In genomic region chr11:61883947-61884346, GRCh38 we compare ENCODE assay signal across 16 cellular contexts. TPM values are rescaled to one million over a fixed set of nuclear protein-coding genes. Genes with fewer than 3 reads are reported as not detected.
A peak's percentile ranks its signal among the peaks of the same experiment; 100 is the strongest.
DNase-seq lines count a peak whose midpoint lies in the region; ATAC-seq, FAIRE-seq and TF ChIP-seq lines count a peak whose summit lies in the region.
"Had no signal": no experiment of that assay in that cellular context is flagged by ENCODE, and none has a peak within 500 bp of the region (broad histone marks: within the 10 kb centered on the region; RNA-seq: fewer than 3 reads in every experiment).

No MANE protein-coding gene starts in this region.

- H3K14ac ChIP-seq in trophoblast cell (ENCODE audit: low read length) = no peak overlapping the region

- no TSS peak for BruUV-seq in K562 (replicated peaks; lab: Mats Ljungman, UMichigan)

- peak overlapping the region; percentile 55 for H3K27ac ChIP-seq in BLaER1
- no peak overlapping the region for H3K27ac ChIP-seq in K562 (ENCODE audit: extremely low read depth, low read depth, low read length)
- H3K27ac ChIP-seq in trophoblast cell (ENCODE audit: low read depth, low read length) = no peak overlapping the region
- H3K27ac ChIP-seq in esophagus muscularis mucosa (replicated peaks in 1 of 4) = no peak overlapping the region
- H3K27ac ChIP-seq: A549 had no signal

- H3K23ac ChIP-seq in trophoblast cell (ENCODE audit: low read length) = no peak overlapping the region

- no peak overlapping the region for H4K12ac ChIP-seq in trophoblast cell (ENCODE audit: low read depth, low read length)

- CTCF ChIA-PET in K562 (lab: Yijun Ruan, JAX; ENCODE audit: low intra/inter-chr PET ratio) = no interaction called here

- H3K27ac Mint-ChIP-seq in memory B cell = peak overlapping the region; percentile 50

- H2BK12ac ChIP-seq in trophoblast cell (ENCODE audit: low read length) = no peak overlapping the region

- H3K9ac ChIP-seq in BLaER1 = peak overlapping the region; percentile 22; the same call in 1 of the 2 replicates
- H3K9ac ChIP-seq in K562 (ENCODE audit: insufficient read depth in 1 of 2, low read depth in 2 of 2, low read length in 2 of 2) = peak overlapping the region in 1 of 2 experiments; percentile 79; a peak in 2 of 4 replicates
- H3K9ac ChIP-seq in trophoblast cell (ENCODE audit: low read length) = no peak overlapping the region
- H3K9ac ChIP-seq: BLaER1 treated with 17β-estradiol and CSF1 and Interleukin-3, amounts not matched to agents 10 nM and 100 nM had no signal

- H2AK5ac ChIP-seq in trophoblast cell (ENCODE audit: low read length) = no peak overlapping the region

- no peak for DNase-seq in K562 (ENCODE audit: extremely low read depth in 1 of 4, low spot score in 3 of 4)
- no peak for DNase-seq in memory B cell (ENCODE audit: low spot score in 2 of 2)
- no peak for DNase-seq in trophoblast cell
- DNase-seq in T-helper 9 cell = no peak
- DNase-seq in T-helper 2 cell = no peak
- no peak for DNase-seq in esophagus muscularis mucosa (ENCODE audit: extremely low spot score)
- DNase-seq: CD4-positive, CD25-positive, alpha-beta regulatory T cell; DMS53; GOT3 had no signal

- H3K9me3 ChIP-seq in BLaER1 (no peaks in the 10 kb centered on the region), K562 (replicated peaks; ENCODE audit: control insufficient read depth, insufficient read depth, low read depth, low read length) (no peaks in the 10 kb centered on the region), trophoblast cell (ENCODE audit: insufficient read depth, low read depth, low read length) (peaks cover 4% of the 10 kb centered on the region), esophagus muscularis mucosa (no peaks in the 10 kb centered on the region)
- H3K9me3 ChIP-seq: HAP-1 had no signal

- TF ChIP-seq POLR2A in K562 (conservative IDR thresholded peaks at IDR 0.05) (no peak), esophagus muscularis mucosa (IDR thresholded peaks at IDR 0.05; ENCODE audit: low read depth) (no peak)

- in situ Hi-C loops in K562 (cut with MboI) = no loop called here

- no peaks in the 10 kb centered on the region for H3K79me1 ChIP-seq in trophoblast cell (ENCODE audit: low read length)

- H2BK5ac ChIP-seq in trophoblast cell (ENCODE audit: low read depth, low read length, poor library complexity) = no peak overlapping the region

- peaks cover 46% of the 10 kb centered on the region for H3K4me1 Mint-ChIP-seq in memory B cell
- H3K4me1 Mint-ChIP-seq: CD4-positive, CD25-positive, alpha-beta regulatory T cell had no signal

- H3K4me2 ChIP-seq in BLaER1 = no peak overlapping the region
- H3K4me2 ChIP-seq in K562 (ENCODE audit: insufficient read depth, low read length) = no peak overlapping the region
- no peak overlapping the region for H3K4me2 ChIP-seq in trophoblast cell (ENCODE audit: low read length)
- H3K4me2 ChIP-seq: A549; BLaER1 treated with 17β-estradiol and CSF1 and Interleukin-3, amounts not matched to agents 10 nM and 100 nM had no signal

- H4K20me1 ChIP-seq in BLaER1 = no peaks in the 10 kb centered on the region
- H4K20me1 ChIP-seq in K562 (replicated peaks; ENCODE audit: control insufficient read depth, insufficient read depth, low read length) = 0 out of 2 replicates have a peak, but pooled peaks cover 7% of the 10 kb centered on the region

- peaks cover 7% of the 10 kb centered on the region for H3K9me1 ChIP-seq in K562 (ENCODE audit: control insufficient read depth, insufficient read depth, low read length)

- no peak overlapping the region for H3K18ac ChIP-seq in trophoblast cell (ENCODE audit: low read length)

- POLR2A ChIA-PET in K562 (lab: Yijun Ruan, JAX) = interaction anchor here (0.6 to 1.6 kb wide), 5 partner anchors 12 to 682 kb away, joined by 3 to 5 read pairs (median 3); no protein-coding TSS in a partner anchor

- H3K36me3 ChIP-seq in BLaER1 = no peaks in the 10 kb centered on the region
- H3K36me3 ChIP-seq in K562 (ENCODE audit: control insufficient read depth, insufficient read depth, low read length) = peaks cover 15% of the 10 kb centered on the region; the same call in 2 of the 3 replicates
- no peaks in the 10 kb centered on the region for H3K36me3 ChIP-seq in trophoblast cell (ENCODE audit: control insufficient read depth in 1 of 2, insufficient read depth in 2 of 2, low read length in 2 of 2)
- H3K36me3 ChIP-seq in esophagus muscularis mucosa = peaks cover 0 to 14% (median 10%) of the 10 kb centered on the region in 4 donors
- H3K36me3 ChIP-seq: HAP-1 had no signal

- H4K91ac ChIP-seq in trophoblast cell (ENCODE audit: low read depth, low read length) = peak overlapping the region; percentile 8

- 81% methylated on average over 5 of the region's 5 CpGs for WGBS in K562 (ENCODE audit: insufficient coverage, low coverage, missing lambda C conversion rate)
- WGBS in trophoblast cell (ENCODE audit: extremely low coverage, insufficient coverage, insufficient read length) = no CpG with 5 or more reads among the region's 5 CpGs
- 85% methylated on average over 3 of the region's 5 CpGs for WGBS in esophagus muscularis mucosa

- no peak overlapping the region for H4K8ac ChIP-seq in trophoblast cell (ENCODE audit: low read depth, low read length)

- no peak for TF ChIP-seq RAD21 in K562 (CRISPR knock-in tag; conservative IDR thresholded peaks at IDR 0.05 in 1 of 2, IDR thresholded peaks at IDR 0.05 in 1 of 2)

- H3K9me3 Mint-ChIP-seq in memory B cell = no peaks in the 10 kb centered on the region
- H3K9me3 Mint-ChIP-seq: CD4-positive, CD25-positive, alpha-beta regulatory T cell had no signal

- no peaks in the 10 kb centered on the region for H3K27me3 Mint-ChIP-seq in memory B cell

- TF ChIP-seq CTCF in K562 (IDR thresholded peaks at IDR 0.05 in 2 of 3, conservative IDR thresholded peaks at IDR 0.05 in 1 of 3; ENCODE audit: insufficient read depth in 2 of 3, low read depth in 1 of 3, low read length in 3 of 3) (no peak), esophagus muscularis mucosa (IDR thresholded peaks at IDR 0.05) (no peak)

- H3K4me3 Mint-ChIP-seq in memory B cell = no peak overlapping the region
- H3K4me3 Mint-ChIP-seq: CD4-positive, CD25-positive, alpha-beta regulatory T cell had no signal

- H2AFZ ChIP-seq in K562 (ENCODE audit: low read depth, low read length) (no peak overlapping the region), trophoblast cell (ENCODE audit: insufficient read depth, low read length, poor library complexity) (no peak overlapping the region)

- H3K27me3 ChIP-seq in BLaER1 (no peaks in the 10 kb centered on the region), K562 (ENCODE audit: control insufficient read depth in 2 of 2, insufficient read depth in 2 of 2, low read length in 2 of 2) (no peaks in the 10 kb centered on the region), trophoblast cell (ENCODE audit: insufficient read depth, low read length) (no peaks in the 10 kb centered on the region), esophagus muscularis mucosa (no peaks in the 10 kb centered on the region)
- H3K27me3 ChIP-seq: BLaER1 treated with 17β-estradiol and CSF1 and Interleukin-3, amounts not matched to agents 10 nM and 100 nM had no signal

- H3K4ac ChIP-seq in trophoblast cell (ENCODE audit: low read depth, low read length) = no peak overlapping the region

- TF ChIP-seq EP300 in K562 (IDR thresholded peaks at IDR 0.05; ENCODE audit: low read length) (no peak), esophagus muscularis mucosa (IDR thresholded peaks at IDR 0.05) (no peak)

- no peak overlapping the region for H3K4me3 ChIP-seq in BLaER1
- no peak overlapping the region for H3K4me3 ChIP-seq in K562
- no peak overlapping the region for H3K4me3 ChIP-seq in trophoblast cell (ENCODE audit: low read depth, low read length)
- H3K4me3 ChIP-seq in esophagus muscularis mucosa = no peak overlapping the region
- H3K4me3 ChIP-seq: A549; BLaER1 treated with 17β-estradiol and CSF1 and Interleukin-3, amounts not matched to agents 10 nM and 100 nM; HAP-1 had no signal

- peaks cover 58% of the 10 kb centered on the region for H3K4me1 ChIP-seq in BLaER1
- peaks cover 20 to 45% of the 10 kb centered on the region in 2 experiments; a peak in 4 of 5 replicates for H3K4me1 ChIP-seq in K562 (replicated peaks in 1 of 2; ENCODE audit: control insufficient read depth in 2 of 2, insufficient read depth in 2 of 2, low read length in 2 of 2)
- H3K4me1 ChIP-seq in trophoblast cell (ENCODE audit: control insufficient read depth in 1 of 2, insufficient read depth in 2 of 2, low read length in 2 of 2) = peaks cover 0 to 8% of the 10 kb centered on the region in 2 experiments
- peaks cover 30 to 62% (median 37%) of the 10 kb centered on the region in 4 donors for H3K4me1 ChIP-seq in esophagus muscularis mucosa

- H3K79me2 ChIP-seq in K562 (ENCODE audit: control insufficient read depth, insufficient read depth, low read length) (peaks cover 39% of the 10 kb centered on the region), trophoblast cell (ENCODE audit: control insufficient read depth, insufficient read depth, low read length, poor library complexity) (no peaks in the 10 kb centered on the region)

- intact Hi-C loops in K562 (cut with micrococcal nuclease) (no loop called here), esophagus muscularis mucosa (cut with DNase I) (no loop called here)

- no peak overlapping the region for H2BK120ac ChIP-seq in trophoblast cell (ENCODE audit: insufficient read depth, low read length, poor library complexity)

- FAIRE-seq in K562 (lab: Jason Lieb, UNC) = no peak
- FAIRE-seq: A549, GM12891, GM19239, HTR-8/SVneo had no signal

- peaks cover 7% of the 10 kb centered on the region for H3K36me3 Mint-ChIP-seq in memory B cell
- H3K36me3 Mint-ChIP-seq: CD4-positive, CD25-positive, alpha-beta regulatory T cell had no signal

- ATAC-seq in K562 (no peak), memory B cell (ENCODE audit: low read depth) (no peak)
- ATAC-seq: A549 had no signal

RNA-seq across cellular contexts. Expression of gene FADS3, which starts 7.4 kb away (rescaled TPM):
- 196 and 689 TPM in 2 replicates for total RNA-seq in K562 (2011; cell fraction: chromatin; rRNA removed; ENCODE audit: low replicate concordance)
- total RNA-seq in K562 (2011; cell fraction: nucleolus; rRNA removed) = 626 and 786 TPM in 2 replicates
- total RNA-seq in K562 (2011; cell fraction: nucleoplasm; rRNA removed) = 287 and 362 TPM in 2 replicates
- total RNA-seq in K562 (2014; rRNA removed) = 92.7 and 125 TPM in 2 replicates
- 18.6 and 32.4 TPM in 2 replicates for total RNA-seq in K562 (2014; rRNA removed; fragmentation: Illumina TruSeq; extraction: Trizol)
- 55.1 and 55.3 TPM in 2 replicates for total RNA-seq in K562 (2015; rRNA removed; fragmentation: Illumina TruSeq; extraction: Trizol)
- total RNA-seq in K562 (2021) = 105 and 106 TPM in 2 replicates
- polyA plus RNA-seq in K562 (2011; rRNA removed) = 148 and 226 TPM in 2 replicates
- polyA plus RNA-seq in K562 (2011; cell fraction: cytosol; rRNA removed) = 155 and 315 TPM in 2 replicates
- 2,057 and 2,412 TPM in 2 replicates for polyA plus RNA-seq in K562 (2011; cell fraction: nucleus; rRNA removed)
- polyA plus RNA-seq in K562 (2012) = 65.8 and 82.0 TPM in 2 replicates
- 92.0 and 101 TPM in 2 replicates for polyA plus RNA-seq in K562 (2014; fragmentation: Illumina TruSeq; extraction: Trizol)
- polyA plus RNA-seq in K562 (2014; fragmentation: Nextera tagmentation; extraction: Ambion mirVana) = 1 to 10 TPM in 1 of 2 experiments, under 1 TPM in 1; 0.97 to 3.3 TPM
- polyA plus RNA-seq in K562 (2014; rRNA removed) = 133 and 139 TPM in 2 replicates
- polyA minus RNA-seq in K562 (2011; rRNA and poly(A)+ RNA removed) = 33.8 and 64.4 TPM in 2 replicates
- 109 and 120 TPM in 2 replicates for polyA minus RNA-seq in K562 (2011; cell fraction: cytosol; rRNA and poly(A)+ RNA removed)
- 200 TPM in 2 replicates for polyA minus RNA-seq in K562 (2011; cell fraction: nucleus; rRNA and poly(A)+ RNA removed)
- polyA plus RNA-seq in trophoblast cell (2013) = 290 and 330 TPM in 2 replicates
- 100 to 1,000 TPM in 1 of 4 donors, 10 to 100 TPM in 3; 42.4 to 103 (median 57.8) TPM for total RNA-seq in esophagus muscularis mucosa

RNA-seq across cellular contexts. Expression of gene RAB3IL1, which starts 33.4 kb away (rescaled TPM):
- total RNA-seq in K562 (2011; cell fraction: chromatin; rRNA removed; ENCODE audit: low replicate concordance) = 21.2 and 46.4 TPM in 2 replicates
- total RNA-seq in K562 (2011; cell fraction: nucleolus; rRNA removed) = 27.3 and 33.0 TPM in 2 replicates
- 19.3 and 24.0 TPM in 2 replicates for total RNA-seq in K562 (2011; cell fraction: nucleoplasm; rRNA removed)
- total RNA-seq in K562 (2014; rRNA removed) (17.6 and 19.8 TPM in 2 replicates), K562 (2014; rRNA removed; fragmentation: Illumina TruSeq; extraction: Trizol) (2.0 and 3.7 TPM in 2 replicates), K562 (2015; rRNA removed; fragmentation: Illumina TruSeq; extraction: Trizol) (8.9 and 10.3 TPM in 2 replicates), K562 (2021) (42.6 and 46.2 TPM in 2 replicates), esophagus muscularis mucosa (10 to 100 TPM; 14.0 to 31.5 (median 14.2) TPM)
- polyA plus RNA-seq in K562 (2011; rRNA removed) (15.5 and 17.7 TPM in 2 replicates), K562 (2014; fragmentation: Illumina TruSeq; extraction: Trizol) (25.1 and 31.8 TPM in 2 replicates), K562 (2014; fragmentation: Nextera tagmentation; extraction: Ambion mirVana) (under 1 TPM; 0.15 to 0.25 TPM), K562 (2014; rRNA removed) (28.2 and 29.7 TPM in 2 replicates)
- 18.3 and 41.7 TPM in 2 replicates for polyA plus RNA-seq in K562 (2011; cell fraction: cytosol; rRNA removed)
- 25.8 and 42.6 TPM in 2 replicates for polyA plus RNA-seq in K562 (2011; cell fraction: nucleus; rRNA removed)
- polyA plus RNA-seq in K562 (2012) = 15.9 and 29.1 TPM in 2 replicates
- polyA minus RNA-seq in K562 (2011; rRNA and poly(A)+ RNA removed) = 6.1 and 11.2 TPM in 2 replicates
- 22.8 and 26.0 TPM in 2 replicates for polyA minus RNA-seq in K562 (2011; cell fraction: cytosol; rRNA and poly(A)+ RNA removed)
- polyA minus RNA-seq in K562 (2011; cell fraction: nucleus; rRNA and poly(A)+ RNA removed) = 13.3 and 13.9 TPM in 2 replicates
- 22.0 and 24.2 TPM in 2 replicates for polyA plus RNA-seq in trophoblast cell (2013)
- total RNA-seq: CD4-positive, CD25-positive, alpha-beta regulatory T cell had no signal
- polyA plus RNA-seq: CD4-positive, CD25-positive, alpha-beta regulatory T cell had no signal

RNA-seq across cellular contexts. Expression of gene FADS2, which starts 55.8 kb away (rescaled TPM):
- 49.3 and 107 TPM in 2 replicates for total RNA-seq in K562 (2011; cell fraction: chromatin; rRNA removed; ENCODE audit: low replicate concordance)
- 68.6 and 70.4 TPM in 2 replicates for total RNA-seq in K562 (2011; cell fraction: nucleolus; rRNA removed)
- 66.5 and 86.0 TPM in 2 replicates for total RNA-seq in K562 (2011; cell fraction: nucleoplasm; rRNA removed)
- 13.2 and 17.7 TPM in 2 replicates for total RNA-seq in K562 (2014; rRNA removed)
- 14.5 and 16.2 TPM in 2 replicates for total RNA-seq in K562 (2014; rRNA removed; fragmentation: Illumina TruSeq; extraction: Trizol)
- 11.5 and 12.0 TPM in 2 replicates for total RNA-seq in K562 (2015; rRNA removed; fragmentation: Illumina TruSeq; extraction: Trizol)
- total RNA-seq in K562 (2021) = 28.6 and 30.4 TPM in 2 replicates
- polyA plus RNA-seq in K562 (2011; rRNA removed) = 42.8 and 57.1 TPM in 2 replicates
- polyA plus RNA-seq in K562 (2011; cell fraction: cytosol; rRNA removed) = 45.6 and 51.9 TPM in 2 replicates
- polyA plus RNA-seq in K562 (2011; cell fraction: nucleus; rRNA removed) = 34.1 and 48.4 TPM in 2 replicates
- 27.8 and 43.6 TPM in 2 replicates for polyA plus RNA-seq in K562 (2012)
- 33.9 and 39.7 TPM in 2 replicates for polyA plus RNA-seq in K562 (2014; fragmentation: Illumina TruSeq; extraction: Trizol)
- 1 to 10 TPM; 2.9 to 5.3 TPM for polyA plus RNA-seq in K562 (2014; fragmentation: Nextera tagmentation; extraction: Ambion mirVana)
- polyA plus RNA-seq in K562 (2014; rRNA removed) = 23.9 and 27.2 TPM in 2 replicates
- 38.9 and 48.8 TPM in 2 replicates for polyA minus RNA-seq in K562 (2011; rRNA and poly(A)+ RNA removed)
- 21.3 and 32.6 TPM in 2 replicates for polyA minus RNA-seq in K562 (2011; cell fraction: cytosol; rRNA and poly(A)+ RNA removed)
- polyA minus RNA-seq in K562 (2011; cell fraction: nucleus; rRNA and poly(A)+ RNA removed) = 10.5 and 15.2 TPM in 2 replicates
- 538 and 565 TPM in 2 replicates for polyA plus RNA-seq in trophoblast cell (2013)
- total RNA-seq in esophagus muscularis mucosa = 10 to 100 TPM; 15.9 to 32.8 (median 28.0) TPM
